In the genomic region with DNA sequence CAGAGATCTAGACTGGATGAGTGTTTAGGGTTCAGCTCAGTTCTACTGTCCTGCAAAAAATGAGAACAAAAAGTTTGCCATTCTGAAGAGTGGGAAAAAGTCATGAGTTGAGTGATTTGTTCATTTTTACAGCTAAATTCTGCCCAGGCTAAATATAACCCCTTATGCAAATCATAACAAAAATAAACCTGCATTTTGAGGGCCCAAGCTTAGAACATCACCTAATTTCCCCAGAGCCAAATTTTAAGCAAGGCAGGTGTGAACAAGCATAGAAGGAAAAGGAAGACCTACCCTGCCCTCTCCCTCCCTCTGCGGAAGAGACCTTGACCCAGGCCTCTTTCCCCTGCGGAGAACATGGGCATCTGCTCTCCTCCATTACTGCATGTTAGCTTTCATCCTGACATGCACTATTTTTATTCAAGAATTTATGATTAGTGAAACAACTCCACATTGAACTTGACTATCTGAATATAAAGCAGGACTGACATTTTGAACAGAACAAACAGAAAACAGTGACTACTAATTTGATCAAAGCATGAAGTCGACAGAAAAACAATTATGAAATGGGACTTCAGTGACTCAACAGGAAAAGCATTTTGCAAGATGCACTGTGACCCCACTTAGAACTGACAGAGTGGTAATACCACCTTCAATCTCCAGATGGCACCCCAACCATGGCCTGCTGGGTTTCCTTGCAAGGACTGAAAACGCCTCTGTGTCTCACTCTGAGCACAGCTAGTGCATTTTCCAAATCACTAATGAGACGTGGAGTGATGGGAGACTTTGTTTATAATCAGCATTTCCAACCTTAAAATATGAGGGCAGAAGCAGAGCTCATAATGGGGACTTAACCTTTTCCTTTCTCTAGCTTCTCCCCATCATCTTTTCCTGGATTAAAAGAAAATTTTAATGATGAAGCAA, we compare ENCODE assay signal across 8 cellular contexts. TPM values are rescaled to one million over a fixed set of nuclear protein-coding genes. Genes with fewer than 3 reads are reported as not detected.
DNase-seq lines count a peak whose midpoint lies in the region; ATAC-seq, FAIRE-seq and TF ChIP-seq lines count a peak whose summit lies in the region.

No MANE protein-coding gene starts in this region.

- TF ChIP-seq CTCF in gastroesophageal sphincter (IDR thresholded peaks at IDR 0.05): peak; percentile 89 to 99 (median 96)
- peak; percentile 94 for TF ChIP-seq CTCF in osteocyte (IDR thresholded peaks at IDR 0.05)
- TF ChIP-seq CTCF in thoracic aorta (IDR thresholded peaks at IDR 0.05): peak; percentile 92

- CTCF ChIA-PET in activated naive CD4-positive, alpha-beta T cell treated with anti-CD3 and anti-CD28 coated beads for 36 hours (lab: Charles Lee): interaction anchor here (0.6 to 5.9 kb wide), 52 partner anchors 10 to 1635 kb away, joined by 3 to 157 read pairs (median 4); a partner anchor contains a TSS

- H3K4me1 Mint-ChIP-seq in activated naive CD4-positive, alpha-beta T cell treated with anti-CD3 and anti-CD28 coated beads for 36 hours (ENCODE audit: low read depth): peaks cover 30% of the 10 kb centered on the region
- H3K4me1 Mint-ChIP-seq in osteocyte (ENCODE audit: unreplicated experiment): peaks cover 70% of the 10 kb centered on the region

- TF ChIP-seq EP300 in gastroesophageal sphincter (IDR thresholded peaks at IDR 0.05): no peak

- FAIRE-seq in G401.6 (lab: Jason Lieb, UNC): peak; percentile 95

- intact Hi-C loops in activated naive CD4-positive, alpha-beta T cell treated with anti-CD3 and anti-CD28 coated beads for 36 hours (cut with micrococcal nuclease): loop anchor here (1.0 to 5.0 kb wide), 12 partner anchors 25 to 723 kb away; a partner anchor contains a TSS

- H3K9me3 ChIP-seq in SJCRH30 (replicated peaks) (no peaks in the 10 kb centered on the region), gastroesophageal sphincter (no peaks in the 10 kb centered on the region), thoracic aorta (no peaks in the 10 kb centered on the region)

- DNase-seq in H7: peak; percentile 80
- DNase-seq in M059J (ENCODE audit: low read depth): peak; percentile 92
- DNase-seq in SJCRH30: peak; percentile 78 to 92
- DNase-seq in activated naive CD4-positive, alpha-beta T cell treated with anti-CD3 and anti-CD28 coated beads for 36 hours: peak; percentile 95
- DNase-seq in osteocyte (ENCODE audit: extremely low spot score, unreplicated experiment): peak; percentile 92
- DNase-seq in thoracic aorta (ENCODE audit: low spot score): peak; percentile 71

- TF ChIP-seq POLR2A in gastroesophageal sphincter (IDR thresholded peaks at IDR 0.05): no peak

- H3K27me3 ChIP-seq in H7 (ENCODE audit: control insufficient read depth, insufficient read depth, low read length) (no peaks in the 10 kb centered on the region), SJCRH30 (no peaks in the 10 kb centered on the region), gastroesophageal sphincter (no peaks in the 10 kb centered on the region), thoracic aorta (replicated peaks; ENCODE audit: insufficient read depth) (no peaks in the 10 kb centered on the region)

- no peaks in the 10 kb centered on the region for H3K27me3 Mint-ChIP-seq in activated naive CD4-positive, alpha-beta T cell treated with anti-CD3 and anti-CD28 coated beads for 36 hours (ENCODE audit: low read depth)
- no peaks in the 10 kb centered on the region for H3K27me3 Mint-ChIP-seq in osteocyte (ENCODE audit: unreplicated experiment)

- H3K4me3 ChIP-seq in H7 (ENCODE audit: insufficient read depth, low read depth, low read length) (no peak overlapping the region), SJCRH30 (no peak overlapping the region), gastroesophageal sphincter (peak overlapping the region in 1 of 2 donors; percentile 2), thoracic aorta (peak overlapping the region; percentile 35)

- ATAC-seq in gastroesophageal sphincter (peak; percentile 94), thoracic aorta (ENCODE audit: insufficient number of reproducible peaks, low FRiP score, low read depth) (peak; percentile 92)

- H3K27ac Mint-ChIP-seq in activated naive CD4-positive, alpha-beta T cell treated with anti-CD3 and anti-CD28 coated beads for 36 hours: peak overlapping the region; percentile 74
- H3K27ac Mint-ChIP-seq in osteocyte (ENCODE audit: unreplicated experiment): peak overlapping the region; percentile 90

- H3K36me3 ChIP-seq in H7 (replicated peaks; ENCODE audit: control insufficient read depth, insufficient read depth, low read length) (no peaks in the 10 kb centered on the region), SJCRH30 (peaks cover 5% of the 10 kb centered on the region; the same call in 1 of the 2 replicates), gastroesophageal sphincter (peaks cover 0 to 12% of the 10 kb centered on the region in 2 donors), thoracic aorta (no peaks in the 10 kb centered on the region)

- peak overlapping the region; percentile 41 for H3K4me3 Mint-ChIP-seq in activated naive CD4-positive, alpha-beta T cell treated with anti-CD3 and anti-CD28 coated beads for 36 hours
- no peak overlapping the region for H3K4me3 Mint-ChIP-seq in osteocyte (ENCODE audit: unreplicated experiment)

- no peaks in the 10 kb centered on the region for H3K9me3 Mint-ChIP-seq in activated naive CD4-positive, alpha-beta T cell treated with anti-CD3 and anti-CD28 coated beads for 36 hours
- H3K9me3 Mint-ChIP-seq in osteocyte (ENCODE audit: unreplicated experiment): no peaks in the 10 kb centered on the region

- H3K27ac ChIP-seq in SJCRH30 (peak overlapping the region; percentile 32), gastroesophageal sphincter (peak overlapping the region; percentile 85 to 100 (median 88)), thoracic aorta (peak overlapping the region; percentile 84 to 88)

- 4 to 5% methylated on average over 5 of the region's 5 CpGs for WGBS in gastroesophageal sphincter (ENCODE audit: low coverage in 1 of 2), 2 donors

- H3K36me3 Mint-ChIP-seq in activated naive CD4-positive, alpha-beta T cell treated with anti-CD3 and anti-CD28 coated beads for 36 hours (ENCODE audit: low read depth): no peaks in the 10 kb centered on the region
- H3K36me3 Mint-ChIP-seq in osteocyte (ENCODE audit: unreplicated experiment): peaks cover 9% of the 10 kb centered on the region

- H3K4me1 ChIP-seq in SJCRH30 (peaks cover 28% of the 10 kb centered on the region), gastroesophageal sphincter (peaks cover 46 to 90% (median 49%) of the 10 kb centered on the region in 3 donors), thoracic aorta (ENCODE audit: control insufficient read depth in 1 of 2, low read depth in 2 of 2) (peaks cover 56 to 78% of the 10 kb centered on the region in 2 donors)

RNA-seq across cellular contexts. Expression of a gene that starts 30.9 kb away (rescaled TPM):
- 0.10 and 0.15 TPM in 2 replicates for total RNA-seq in H7 (2014; rRNA removed; shearing (Covaris generic))
- total RNA-seq in M059J (2014; rRNA removed; shearing (Covaris generic)): 0.42 and 0.79 TPM in 2 replicates
- 0.15 and 0.32 TPM in 2 replicates for total RNA-seq in SJCRH30 (2014; rRNA removed; shearing (Covaris generic))
- total RNA-seq in activated naive CD4-positive, alpha-beta T cell treated with anti-CD3 and anti-CD28 coated beads for 36 hours: 10 to 100 TPM; 19.9 to 21.9 TPM
- total RNA-seq in gastroesophageal sphincter (10 to 100 TPM in 1 of 4 donors, 1 to 10 TPM in 3; 3.6 to 12.4 (median 5.5) TPM), osteocyte (0.59 and 0.78 TPM in 2 replicates), thoracic aorta (10 to 100 TPM; 14.3 to 17.3 TPM)

Comparison
In these comparisons a context has a peak if more than half of its experiments do, and no peak if none do; other contexts are left out.
1. H3K27ac ChIP-seq: peak in every context shown above with its lines; median percentile 88 in gastroesophageal sphincter; 86 in thoracic aorta; 32 in SJCRH30.